Comparison of ENCODE assay signal across 22 cellular contexts in the genomic region with DNA sequence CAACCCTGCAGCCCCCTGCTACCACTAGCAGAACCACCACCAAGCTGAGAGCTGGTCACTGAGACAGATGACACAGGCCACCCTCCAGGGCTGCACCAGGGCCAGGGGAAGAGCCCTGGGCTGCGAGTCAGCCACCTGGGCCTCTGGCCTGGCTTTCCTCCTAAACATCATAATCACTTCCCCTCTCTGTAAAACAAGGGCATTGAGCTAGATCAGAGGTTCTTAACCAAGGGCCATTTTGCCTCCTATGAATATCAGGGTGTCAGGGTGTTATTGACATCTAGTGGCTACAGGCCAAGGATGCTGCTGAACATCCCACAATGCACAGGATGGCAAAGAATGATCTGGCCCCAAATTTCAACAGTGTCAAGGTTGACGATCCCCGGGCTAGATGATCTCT. TPM values are rescaled to one million over a fixed set of nuclear protein-coding genes. Genes with fewer than 3 reads are reported as not detected.
DNase-seq lines count a peak whose midpoint lies in the region; ATAC-seq lines count a peak whose summit lies in the region.
"Had no signal": no experiment of that assay in that cellular context is flagged by ENCODE, and none has a peak within 500 bp of the region (broad histone marks: within the 10 kb centered on the region; RNA-seq: fewer than 3 reads in every experiment).

No MANE protein-coding gene starts in this region.

- no peak overlapping the region for H3K4me2 ChIP-seq in Karpas-422 (ENCODE audit: low read depth, low read length, poor library complexity, severe bottlenecking)

- no peak for ATAC-seq in activated naive CD8-positive, alpha-beta T cell treated with anti-CD3 and anti-CD28 coated beads, Interleukin-2, amount 50 U/mL, for 24 hours
- ATAC-seq in esophagus mucosa (peak; percentile 11), GM18858 (IDR thresholded peaks at IDR 0.05; ENCODE audit: unreplicated experiment) (no peak), GM19397 (IDR thresholded peaks at IDR 0.05; ENCODE audit: unreplicated experiment) (no peak)
- ATAC-seq in stimulated activated naive B cell treated with anti-CD40 and anti-IgM and Interleukin-4, amounts not matched to agents 10 μg/mL and 1 μg/mL and 100 μg/mL, for 72 hours (replicated peaks) = peak; percentile 54 to 61
- ATAC-seq: Right ventricle myocardium inferior had no signal

- H4K20me1 ChIP-seq in Karpas-422 (ENCODE audit: insufficient read depth, low read depth, low read length) = peaks cover 11% of the 10 kb centered on the region; the same call in 1 of the 2 replicates

- no peaks in the 10 kb centered on the region for H3K9me3 Mint-ChIP-seq in activated naive CD8-positive, alpha-beta T cell (ENCODE audit: low read depth)
- H3K9me3 Mint-ChIP-seq in activated naive CD8-positive, alpha-beta T cell treated with anti-CD3 and anti-CD28 coated beads, Interleukin-2, amount 50 U/mL, for 24 hours = no peaks in the 10 kb centered on the region
- no peaks in the 10 kb centered on the region for H3K9me3 Mint-ChIP-seq in stimulated activated naive B cell treated with anti-CD40 and anti-IgM and Interleukin-4, amounts not matched to agents 10 μg/mL and 1 μg/mL and 100 μg/mL, for 72 hours

- no peak overlapping the region for H3K9ac ChIP-seq in Karpas-422 (ENCODE audit: low read length)
- H3K9ac ChIP-seq: BLaER1 treated with 17β-estradiol and CSF1 and Interleukin-3, amounts not matched to agents 10 nM and 100 nM had no signal

- H3K9me3 ChIP-seq in Karpas-422 (ENCODE audit: low read length) = no peaks in the 10 kb centered on the region
- H3K9me3 ChIP-seq: BLaER1 treated with 17β-estradiol and CSF1 and Interleukin-3, amounts not matched to agents 10 nM and 100 nM; Peyer's patch had no signal

- DNase-seq in activated naive CD8-positive, alpha-beta T cell treated with anti-CD3 and anti-CD28 coated beads, Interleukin-2, amount 50 U/mL, for 24 hours = no peak
- peak; percentile 58 for DNase-seq in Karpas-422
- no peak for DNase-seq in stimulated activated naive B cell treated with anti-CD40 and anti-IgM and Interleukin-4, amounts not matched to agents 10 μg/mL and 1 μg/mL and 100 μg/mL, for 72 hours
- no peak for DNase-seq in HK-2 (ENCODE audit: unreplicated experiment)
- DNase-seq: 8988T, COR-L47, DMS153, EL, H7, Kasumi-1, MM.1S, NCI-H1105, NCI-H1694 treated with DMSO at 0.1 percent for 48 hours, NCI-H226, NCI-H524 treated with DMSO at 0.1 percent for 48 hours had no signal

- no peaks in the 10 kb centered on the region for H3K27me3 Mint-ChIP-seq in activated naive CD8-positive, alpha-beta T cell
- no peaks in the 10 kb centered on the region for H3K27me3 Mint-ChIP-seq in activated naive CD8-positive, alpha-beta T cell treated with anti-CD3 and anti-CD28 coated beads, Interleukin-2, amount 50 U/mL, for 24 hours
- no peaks in the 10 kb centered on the region for H3K27me3 Mint-ChIP-seq in stimulated activated naive B cell treated with anti-CD40 and anti-IgM and Interleukin-4, amounts not matched to agents 10 μg/mL and 1 μg/mL and 100 μg/mL, for 72 hours

- no peak overlapping the region for H3K27ac ChIP-seq in Karpas-422 (ENCODE audit: low read length)
- H3K27ac ChIP-seq: BLaER1 treated with 17β-estradiol and CSF1 and Interleukin-3, amounts not matched to agents 10 nM and 100 nM had no signal

- H3K36me3 ChIP-seq in Karpas-422 (ENCODE audit: insufficient read depth, low read length) = peaks cover 40% of the 10 kb centered on the region

- peak overlapping the region; percentile 2 for H3K27ac Mint-ChIP-seq in activated naive CD8-positive, alpha-beta T cell
- no peak overlapping the region for H3K27ac Mint-ChIP-seq in activated naive CD8-positive, alpha-beta T cell treated with anti-CD3 and anti-CD28 coated beads, Interleukin-2, amount 50 U/mL, for 24 hours
- peak overlapping the region; percentile 51 for H3K27ac Mint-ChIP-seq in stimulated activated naive B cell treated with anti-CD40 and anti-IgM and Interleukin-4, amounts not matched to agents 10 μg/mL and 1 μg/mL and 100 μg/mL, for 72 hours

- H3K9me2 ChIP-seq in Karpas-422 (replicated peaks; ENCODE audit: insufficient read depth, low read length) = no peaks in the 10 kb centered on the region

- no peak overlapping the region for H2AFZ ChIP-seq in Karpas-422 (ENCODE audit: low read length)

- no peaks in the 10 kb centered on the region for H3K79me2 ChIP-seq in Karpas-422 (ENCODE audit: low read length)

- H3K27me3 ChIP-seq in Karpas-422 (ENCODE audit: low read length) = no peaks in the 10 kb centered on the region
- H3K27me3 ChIP-seq: Peyer's patch had no signal

- no peak overlapping the region for H3K4me3 ChIP-seq in Karpas-422 (ENCODE audit: low read length)
- H3K4me3 ChIP-seq: BLaER1 treated with 17β-estradiol and CSF1 and Interleukin-3, amounts not matched to agents 10 nM and 100 nM; Peyer's patch had no signal

- peaks cover 22% of the 10 kb centered on the region for H3K4me1 Mint-ChIP-seq in activated naive CD8-positive, alpha-beta T cell (ENCODE audit: low read depth)
- peaks cover 14% of the 10 kb centered on the region for H3K4me1 Mint-ChIP-seq in activated naive CD8-positive, alpha-beta T cell treated with anti-CD3 and anti-CD28 coated beads, Interleukin-2, amount 50 U/mL, for 24 hours
- peaks cover 25 to 29% of the 10 kb centered on the region in 2 donors for H3K4me1 Mint-ChIP-seq in stimulated activated naive B cell treated with anti-CD40 and anti-IgM and Interleukin-4, amounts not matched to agents 10 μg/mL and 1 μg/mL and 100 μg/mL, for 72 hours

- H3K4me1 ChIP-seq in Karpas-422 (ENCODE audit: low read length) = peaks cover 12% of the 10 kb centered on the region

- H3K4me3 Mint-ChIP-seq in activated naive CD8-positive, alpha-beta T cell = no peak overlapping the region
- H3K4me3 Mint-ChIP-seq in activated naive CD8-positive, alpha-beta T cell treated with anti-CD3 and anti-CD28 coated beads, Interleukin-2, amount 50 U/mL, for 24 hours = no peak overlapping the region
- no peak overlapping the region for H3K4me3 Mint-ChIP-seq in stimulated activated naive B cell treated with anti-CD40 and anti-IgM and Interleukin-4, amounts not matched to agents 10 μg/mL and 1 μg/mL and 100 μg/mL, for 72 hours

- H3K36me3 Mint-ChIP-seq in activated naive CD8-positive, alpha-beta T cell = peaks cover 10% of the 10 kb centered on the region
- H3K36me3 Mint-ChIP-seq in activated naive CD8-positive, alpha-beta T cell treated with anti-CD3 and anti-CD28 coated beads, Interleukin-2, amount 50 U/mL, for 24 hours (ENCODE audit: low read depth) = peaks cover 64% of the 10 kb centered on the region
- H3K36me3 Mint-ChIP-seq in stimulated activated naive B cell treated with anti-CD40 and anti-IgM and Interleukin-4, amounts not matched to agents 10 μg/mL and 1 μg/mL and 100 μg/mL, for 72 hours = peaks cover 47 to 66% of the 10 kb centered on the region in 2 donors

RNA-seq across cellular contexts. Expression of a gene that starts 25.2 kb away (rescaled TPM):
- 63.6 and 99.8 TPM in 2 replicates for total RNA-seq in Karpas-422 (2014; rRNA removed; shearing (Covaris generic); ENCODE audit: low replicate concordance)
- total RNA-seq in esophagus mucosa = 46.3 TPM

Comparison
In these comparisons a context has a peak if more than half of its experiments do, and no peak if none do; other contexts are left out.
1. ATAC-seq: peak in esophagus mucosa (single experiment) and stimulated activated naive B cell treated with anti-CD40 and anti-IgM and Interleukin-4, amounts not matched to agents 10 μg/mL and 1 μg/mL and 100 μg/mL, for 72 hours (2 of 2); none in activated naive CD8-positive, alpha-beta T cell treated with anti-CD3 and anti-CD28 coated beads, Interleukin-2, amount 50 U/mL, for 24 hours (single experiment), GM18858 (single experiment) and GM19397 (single experiment).